20 cellular contexts compared by ENCODE assay signal in the genomic region with DNA sequence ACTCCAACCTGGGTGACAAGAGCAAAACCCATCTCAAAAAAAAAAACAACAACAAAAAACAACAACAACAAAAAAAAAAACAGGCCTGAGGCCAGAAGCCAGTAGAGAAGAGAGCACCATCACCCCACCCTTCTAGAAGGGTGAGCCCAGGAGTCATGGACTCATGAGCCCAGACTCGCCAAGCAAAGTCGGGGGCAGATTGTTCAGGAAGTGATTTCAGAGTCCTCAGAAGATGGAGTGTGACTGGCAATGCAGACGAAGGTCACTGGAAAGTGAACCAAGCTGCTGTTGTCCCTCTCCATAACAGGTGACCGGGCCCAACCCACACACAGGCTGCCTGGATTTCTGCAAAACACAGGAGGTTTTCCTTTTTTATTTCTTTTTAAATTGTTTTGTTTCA. TPM values are rescaled to one million over a fixed set of nuclear protein-coding genes. Genes with fewer than 3 reads are reported as not detected.
"Had no signal": no experiment of that assay in that cellular context is flagged by ENCODE, and none has a peak within 500 bp of the region (broad histone marks: within the 10 kb centered on the region; RNA-seq: fewer than 3 reads in every experiment).

No MANE protein-coding gene starts in this region.

- FAIRE-seq: colon, keratinocyte, small intestine had no signal

- H3K9me3 ChIP-seq: right atrium auricular region, upper lobe of left lung, uterus had no signal

- H3K4me3 Mint-ChIP-seq: dendritic cell treated with granulocyte-macrophage colony-stimulating factor and Interleukin-4, amounts not matched to agents 40 ng/mL and 50 ng/mL, for 4 days; effector memory CD8-positive, alpha-beta T cell; immature natural killer cell; nephron progenitor cell had no signal

- H3K4me3 ChIP-seq: right atrium auricular region, upper lobe of left lung, uterus had no signal

- H3K36me3 ChIP-seq: right atrium auricular region, upper lobe of left lung, uterus had no signal

- ATAC-seq: effector memory CD8-positive, alpha-beta T cell; foreskin keratinocyte; left cardiac atrium had no signal

- H3K4me1 Mint-ChIP-seq: immature natural killer cell had no signal

- H3K27ac Mint-ChIP-seq: dendritic cell treated with granulocyte-macrophage colony-stimulating factor and Interleukin-4, amounts not matched to agents 40 ng/mL and 50 ng/mL, for 4 days; effector memory CD8-positive, alpha-beta T cell; immature natural killer cell; naive B cell had no signal

- DNase-seq: effector memory CD8-positive, alpha-beta T cell; foreskin keratinocyte; immature natural killer cell; left cardiac atrium; mesendoderm; naive B cell; nephron progenitor cell; small intestine; stimulated activated CD4-positive, alpha-beta T cell treated with anti-CD3 and anti-CD28 coated beads, Interleukin-12 subunit alpha, Interleukin-12 subunit beta, amount 100 ng/mL, for 4 hours; stimulated activated naive CD4-positive, alpha-beta T cell treated with Interleukin-2 at 50 U/mL for 16 hours; upper lobe of left lung; uterus had no signal

- H3K4me1 ChIP-seq: foreskin keratinocyte, upper lobe of left lung, uterus had no signal

- H3K27me3 ChIP-seq: foreskin keratinocyte, right atrium auricular region, upper lobe of left lung, uterus had no signal

- H3K36me3 Mint-ChIP-seq: immature natural killer cell, naive B cell had no signal

- H3K9me3 Mint-ChIP-seq: dendritic cell treated with granulocyte-macrophage colony-stimulating factor and Interleukin-4, amounts not matched to agents 40 ng/mL and 50 ng/mL, for 4 days; effector memory CD8-positive, alpha-beta T cell; immature natural killer cell; naive B cell; nephron progenitor cell had no signal

- H3K27ac ChIP-seq: foreskin keratinocyte, right atrium auricular region, upper lobe of left lung, uterus had no signal

RNA-seq across cellular contexts. Expression of a gene that starts 9.0 kb away (rescaled TPM):
- total RNA-seq: epithelial cell of proximal tubule, foreskin keratinocyte, left cardiac atrium, liver, lung microvascular endothelial cell, pulmonary artery endothelial cell, right atrium auricular region had no signal
- polyA plus RNA-seq: foreskin keratinocyte, immature natural killer cell, keratinocyte, liver, small intestine had no signal
